Comparison of ENCODE assay signal across 10 cellular contexts in the genomic region with DNA sequence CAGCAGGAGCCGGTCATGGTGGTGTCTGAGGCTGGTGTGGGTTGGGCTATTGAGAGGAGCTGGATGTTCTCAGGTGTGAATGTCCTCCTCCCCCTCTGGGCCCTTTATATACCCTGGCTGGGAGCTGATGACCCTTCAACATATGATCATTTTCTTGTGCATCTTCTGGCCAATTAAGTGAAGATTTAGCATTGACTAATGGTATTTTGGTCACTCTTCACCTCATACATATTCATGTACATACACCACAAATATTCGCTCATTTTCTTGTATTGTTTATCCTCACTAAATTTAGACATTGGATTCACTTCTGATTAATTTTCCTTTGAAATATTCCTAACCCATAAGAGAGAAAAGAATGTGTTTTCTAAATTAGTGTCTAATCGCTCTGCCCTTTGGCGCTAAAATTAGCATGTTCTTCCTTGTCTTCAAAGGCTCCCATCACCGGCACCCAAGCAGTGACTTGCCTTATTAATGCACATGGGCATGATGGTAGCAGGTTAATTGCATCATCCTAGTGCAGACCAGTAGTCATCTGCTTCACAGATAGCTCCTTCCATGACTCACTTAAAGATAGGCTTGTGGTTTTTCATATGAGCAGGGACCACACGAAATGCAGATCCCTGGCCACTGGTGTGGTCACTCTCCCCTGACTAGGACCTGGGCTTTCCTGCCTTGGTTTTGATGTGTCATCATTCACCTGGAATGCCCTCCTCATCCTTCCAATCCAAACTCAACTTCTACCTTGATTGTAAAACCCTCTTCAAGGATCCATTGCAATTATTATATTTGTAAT. TPM values are rescaled to one million over a fixed set of nuclear protein-coding genes. Genes with fewer than 3 reads are reported as not detected.
DNase-seq lines count a peak whose midpoint lies in the region; ATAC-seq, FAIRE-seq and TF ChIP-seq lines count a peak whose summit lies in the region.
"Had no signal": no experiment of that assay in that cellular context is flagged by ENCODE, and none has a peak within 500 bp of the region (broad histone marks: within the 10 kb centered on the region; RNA-seq: fewer than 3 reads in every experiment).

A gene with protein sequence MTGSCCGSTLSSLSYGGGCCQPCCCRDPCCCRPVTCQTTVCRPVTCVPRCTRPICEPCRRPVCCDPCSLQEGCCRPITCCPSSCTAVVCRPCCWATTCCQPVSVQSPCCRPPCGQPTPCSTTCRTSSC (minus strand): TSS at position 51 of the 796 bp plus-strand sequence. CDS start 34 bp downstream, at position 17.

- H3K9me3 ChIP-seq in MG63: no peaks in the 10 kb centered on the region; the same call in 1 of the 2 replicates
- no peaks in the 10 kb centered on the region for H3K9me3 ChIP-seq in K562 (replicated peaks; ENCODE audit: control insufficient read depth, insufficient read depth, low read depth, low read length)
- no peaks in the 10 kb centered on the region for H3K9me3 ChIP-seq in BE2C

- H3K4me3 ChIP-seq in MG63 (no peak within 1 kb of the TSS), K562 (no peak within 1 kb of the TSS), BE2C (ENCODE audit: low read depth, low read length) (no peak within 1 kb of the TSS)

- H3K4me1 ChIP-seq in K562 (replicated peaks in 1 of 2; ENCODE audit: control insufficient read depth in 2 of 2, insufficient read depth in 2 of 2, low read length in 2 of 2): peaks cover 0 to 5% of the 10 kb centered on the region in 2 experiments; a peak in 2 of 5 replicates
- no peaks in the 10 kb centered on the region for H3K4me1 ChIP-seq in BE2C

- ATAC-seq in K562 (peak; percentile 76), GM18519 (IDR thresholded peaks at IDR 0.05; ENCODE audit: low FRiP score, unreplicated experiment) (no peak)

- H3K27ac ChIP-seq in K562 (ENCODE audit: extremely low read depth, low read depth, low read length): no peak within 1 kb of the TSS

- H3K9me3 Mint-ChIP-seq in activated CD4-positive, alpha-beta memory T cell treated with anti-CD3 and anti-CD28 coated beads for 36 hours: no peaks in the 10 kb centered on the region

- no peak within 1 kb of the TSS for H3K27ac Mint-ChIP-seq in activated CD4-positive, alpha-beta memory T cell treated with anti-CD3 and anti-CD28 coated beads for 36 hours

- CTCF ChIA-PET in K562 (lab: Yijun Ruan, JAX; ENCODE audit: low intra/inter-chr PET ratio): no interaction called here
- CTCF ChIA-PET in activated CD4-positive, alpha-beta memory T cell treated with anti-CD3 and anti-CD28 coated beads for 36 hours (lab: Charles Lee): no interaction called here

- no TSS peak for BruUV-seq in K562 (replicated peaks; lab: Mats Ljungman, UMichigan)

- H3K36me3 Mint-ChIP-seq in activated CD4-positive, alpha-beta memory T cell treated with anti-CD3 and anti-CD28 coated beads for 36 hours: no peaks in the 10 kb centered on the region

- no peak within 1 kb of the TSS for H3K4me3 Mint-ChIP-seq in activated CD4-positive, alpha-beta memory T cell treated with anti-CD3 and anti-CD28 coated beads for 36 hours

- peak; percentile 76 for FAIRE-seq in K562 (lab: Jason Lieb, UNC)
- FAIRE-seq: kidney had no signal

- H3K4me2 ChIP-seq in K562 (ENCODE audit: insufficient read depth, low read length): no peak within 1 kb of the TSS

- no peak for TF ChIP-seq POLR2A in K562 (conservative IDR thresholded peaks at IDR 0.05)

- H3K27me3 ChIP-seq in MG63: no peaks in the 10 kb centered on the region
- H3K27me3 ChIP-seq in K562 (ENCODE audit: control insufficient read depth in 2 of 2, insufficient read depth in 2 of 2, low read length in 2 of 2): no peaks in the 10 kb centered on the region; a peak in 1 of 5 replicates
- no peaks in the 10 kb centered on the region; the same call in 1 of the 2 replicates for H3K27me3 ChIP-seq in BE2C

- H3K36me3 ChIP-seq in MG63 (no peaks in the 10 kb centered on the region), K562 (ENCODE audit: control insufficient read depth, insufficient read depth, low read length) (no peaks in the 10 kb centered on the region), BE2C (no peaks in the 10 kb centered on the region)

- H3K27me3 Mint-ChIP-seq in activated CD4-positive, alpha-beta memory T cell treated with anti-CD3 and anti-CD28 coated beads for 36 hours: peaks cover 2% of the 10 kb centered on the region

- POLR2A ChIA-PET in K562 (lab: Yijun Ruan, JAX): no interaction called here
- POLR2A ChIA-PET in activated CD4-positive, alpha-beta memory T cell treated with anti-CD3 and anti-CD28 coated beads for 36 hours (lab: Charles Lee): no interaction called here

- intact Hi-C loops in K562 (cut with micrococcal nuclease): no loop called here
- intact Hi-C loops in activated CD4-positive, alpha-beta memory T cell treated with anti-CD3 and anti-CD28 coated beads for 36 hours (cut with micrococcal nuclease): no loop called here

- TF ChIP-seq RAD21 in K562 (CRISPR knock-in tag; conservative IDR thresholded peaks at IDR 0.05 in 1 of 2, IDR thresholded peaks at IDR 0.05 in 1 of 2): 0 out of 4 replicates have a peak, but pooled peaks of 1 of the 2 experiments have one; percentile 11

- in situ Hi-C loops in K562 (cut with MboI): no loop called here

- DNase-seq in EL (peak; percentile 96), MG63 (peak; percentile 34), K562 (ENCODE audit: extremely low read depth in 1 of 4, low spot score in 3 of 4) (peak; percentile 9 to 23 (median 11)), myocyte (ENCODE audit: low read depth) (peak; percentile 83), T-helper 1 cell (no peak), BE2C (no peak)
- no peak for DNase-seq in activated CD4-positive, alpha-beta memory T cell treated with anti-CD3 and anti-CD28 coated beads for 36 hours
- DNase-seq: kidney, NCI-H2171 had no signal

- H3K4me1 Mint-ChIP-seq in activated CD4-positive, alpha-beta memory T cell treated with anti-CD3 and anti-CD28 coated beads for 36 hours (ENCODE audit: low read depth): no peaks in the 10 kb centered on the region

- no peaks in the 10 kb centered on the region for H3K9me1 ChIP-seq in K562 (ENCODE audit: control insufficient read depth, insufficient read depth, low read length)

- no peak within 1 kb of the TSS for H3K9ac ChIP-seq in K562 (ENCODE audit: insufficient read depth in 1 of 2, low read depth in 2 of 2, low read length in 2 of 2)

- no peaks in the 10 kb centered on the region for H4K20me1 ChIP-seq in K562 (replicated peaks; ENCODE audit: control insufficient read depth, insufficient read depth, low read length)

- TF ChIP-seq CTCF in K562 (IDR thresholded peaks at IDR 0.05 in 2 of 3, conservative IDR thresholded peaks at IDR 0.05 in 1 of 3; ENCODE audit: insufficient read depth in 2 of 3, low read depth in 1 of 3, low read length in 3 of 3) (no peak), BE2C (IDR thresholded peaks at IDR 0.05; ENCODE audit: low read depth, low read length) (no peak)

- WGBS in K562 (ENCODE audit: insufficient coverage, low coverage, missing lambda C conversion rate): 0% methylated on average over 5 of the region's 6 CpGs

- H2AFZ ChIP-seq in K562 (ENCODE audit: low read depth, low read length): no peak within 1 kb of the TSS

- H3K79me2 ChIP-seq in K562 (ENCODE audit: control insufficient read depth, insufficient read depth, low read length): no peaks in the 10 kb centered on the region

- TF ChIP-seq EP300 in K562 (IDR thresholded peaks at IDR 0.05; ENCODE audit: low read length): peak; percentile 56

RNA-seq across cellular contexts. Expression of the gene that starts here (rescaled TPM):
- total RNA-seq in MG63 (2014; rRNA removed; shearing (Covaris generic); ENCODE audit: low replicate concordance): not detected in 2 replicates
- total RNA-seq in K562 (2011; cell fraction: chromatin; rRNA removed; ENCODE audit: low replicate concordance): not detected in 2 replicates
- not detected in 2 replicates for total RNA-seq in K562 (2011; cell fraction: nucleolus; rRNA removed)
- total RNA-seq in K562 (2011; cell fraction: nucleoplasm; rRNA removed): not detected in 2 replicates
- total RNA-seq in K562 (2014; rRNA removed): not detected in 2 replicates
- not detected in 2 replicates for total RNA-seq in K562 (2014; rRNA removed; fragmentation: Illumina TruSeq; extraction: Trizol)
- total RNA-seq in K562 (2015; rRNA removed; fragmentation: Illumina TruSeq; extraction: Trizol): not detected in 2 replicates
- total RNA-seq in K562 (2021): not detected in 2 replicates
- polyA plus RNA-seq in K562 (2011; rRNA removed): not detected in 2 replicates
- polyA plus RNA-seq in K562 (2011; cell fraction: cytosol; rRNA removed): not detected in 2 replicates
- not detected in 2 replicates for polyA plus RNA-seq in K562 (2011; cell fraction: nucleus; rRNA removed)
- not detected in 2 replicates for polyA plus RNA-seq in K562 (2012)
- polyA plus RNA-seq in K562 (2014; fragmentation: Illumina TruSeq; extraction: Trizol): not detected in 2 replicates
- polyA plus RNA-seq in K562 (2014; fragmentation: Nextera tagmentation; extraction: Ambion mirVana): not detected
- not detected in 2 replicates for polyA plus RNA-seq in K562 (2014; rRNA removed)
- polyA minus RNA-seq in K562 (2011; rRNA and poly(A)+ RNA removed): not detected in 2 replicates
- not detected in 2 replicates for polyA minus RNA-seq in K562 (2011; cell fraction: cytosol; rRNA and poly(A)+ RNA removed)
- not detected in 2 replicates for polyA minus RNA-seq in K562 (2011; cell fraction: nucleus; rRNA and poly(A)+ RNA removed)
- not detected in 2 replicates for total RNA-seq in myocyte
- not detected for polyA plus RNA-seq in myocyte (2012)
- polyA plus RNA-seq in BE2C (2012; ENCODE audit: insufficient read depth, insufficient read length, low read depth): not detected
- not detected for total RNA-seq in activated CD4-positive, alpha-beta memory T cell treated with anti-CD3 and anti-CD28 coated beads for 36 hours
- total RNA-seq: kidney had no signal

Comparison
In these comparisons a context has a peak if more than half of its experiments do, and no peak if none do; other contexts are left out.
1. Peak in DNase-seq in MG63; RNA of the gene not detected or under 1 TPM.
2. Peak in DNase-seq and ATAC-seq in K562; RNA of the gene not detected or under 1 TPM.
3. Peak in DNase-seq in myocyte; RNA of the gene not detected or under 1 TPM.